ENCODE assay signal across 1 cellular context in genomic region chr4:56425518-56425917, GRCh38.
TF ChIP-seq lines count a peak whose summit lies in the region.

No MANE protein-coding gene starts in this region.

TF ChIP-seq in K562, 482 proteins besides CTCF, POLR2A, EP300 and RAD21:
- no peak for TF ChIP-seq MCM5 (IDR thresholded peaks at IDR 0.05; ENCODE audit: low read depth)
- TF ChIP-seq, protein P1, sequence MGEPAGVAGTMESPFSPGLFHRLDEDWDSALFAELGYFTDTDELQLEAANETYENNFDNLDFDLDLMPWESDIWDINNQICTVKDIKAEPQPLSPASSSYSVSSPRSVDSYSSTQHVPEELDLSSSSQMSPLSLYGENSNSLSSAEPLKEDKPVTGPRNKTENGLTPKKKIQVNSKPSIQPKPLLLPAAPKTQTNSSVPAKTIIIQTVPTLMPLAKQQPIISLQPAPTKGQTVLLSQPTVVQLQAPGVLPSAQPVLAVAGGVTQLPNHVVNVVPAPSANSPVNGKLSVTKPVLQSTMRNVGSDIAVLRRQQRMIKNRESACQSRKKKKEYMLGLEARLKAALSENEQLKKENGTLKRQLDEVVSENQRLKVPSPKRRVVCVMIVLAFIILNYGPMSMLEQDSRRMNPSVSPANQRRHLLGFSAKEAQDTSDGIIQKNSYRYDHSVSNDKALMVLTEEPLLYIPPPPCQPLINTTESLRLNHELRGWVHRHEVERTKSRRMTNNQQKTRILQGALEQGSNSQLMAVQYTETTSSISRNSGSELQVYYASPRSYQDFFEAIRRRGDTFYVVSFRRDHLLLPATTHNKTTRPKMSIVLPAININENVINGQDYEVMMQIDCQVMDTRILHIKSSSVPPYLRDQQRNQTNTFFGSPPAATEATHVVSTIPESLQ (CRISPR knock-in tag; IDR thresholded peaks at IDR 0.05) = no peak
- no peak for TF ChIP-seq ZFPM2 (CRISPR knock-in tag; IDR thresholded peaks at IDR 0.05)
- no peak for TF ChIP-seq ILK (tag; IDR thresholded peaks at IDR 0.05; ENCODE audit: borderline replicate concordance, low read depth)
- no peak for TF ChIP-seq BCOR (IDR thresholded peaks at IDR 0.05)
- TF ChIP-seq IRF9 (tag; IDR thresholded peaks at IDR 0.05) = no peak
